22 cellular contexts compared by ENCODE assay signal in genomic region chr1:83673287-83673686, GRCh38.
A peak's percentile ranks its signal among the peaks of the same experiment; 100 is the strongest.
DNase-seq lines count a peak whose midpoint lies in the region; ATAC-seq and TF ChIP-seq lines count a peak whose summit lies in the region.
"Had no signal": no experiment of that assay in that cellular context is flagged by ENCODE, and none has a peak within 500 bp of the region (broad histone marks: within the 10 kb centered on the region; RNA-seq: fewer than 3 reads in every experiment).

No MANE protein-coding gene starts in this region.

- no peak overlapping the region for H3K4me3 Mint-ChIP-seq in activated T-cell treated with anti-CD3 and anti-CD28 coated beads, Interleukin-2, amount 50 U/mL, for 24 hours
- H3K4me3 Mint-ChIP-seq: activated naive CD4-positive, alpha-beta T cell treated with anti-CD3 and anti-CD28 coated beads, Interleukin-2, amount 10 ng/mL, durations not matched to agents 7 days and 5 days; T-cell had no signal

- no peak for TF ChIP-seq CTCF in left lung (IDR thresholded peaks at IDR 0.05)

- H3K27me3 ChIP-seq in left lung: no peaks in the 10 kb centered on the region
- H3K27me3 ChIP-seq: breast epithelium, sigmoid colon, tibial nerve had no signal

- no peak overlapping the region for H3K27ac ChIP-seq in left lung
- H3K27ac ChIP-seq: 22Rv1, breast epithelium, RWPE1, sigmoid colon, tibial nerve had no signal

- H3K36me3 ChIP-seq in left lung: no peaks in the 10 kb centered on the region
- H3K36me3 ChIP-seq: breast epithelium, sigmoid colon, tibial nerve had no signal

- H3K9me3 Mint-ChIP-seq in activated T-cell treated with anti-CD3 and anti-CD28 coated beads, Interleukin-2, amount 50 U/mL, for 24 hours: peaks cover 2% of the 10 kb centered on the region

- intact Hi-C loops in left lung (cut with DNase I): no loop called here

- H3K4me1 ChIP-seq in left lung: no peaks in the 10 kb centered on the region
- H3K4me1 ChIP-seq: breast epithelium, tibial nerve had no signal

- no peaks in the 10 kb centered on the region for H3K36me3 Mint-ChIP-seq in activated T-cell treated with anti-CD3 and anti-CD28 coated beads, Interleukin-2, amount 50 U/mL, for 24 hours (ENCODE audit: low read depth)
- H3K36me3 Mint-ChIP-seq: T-cell had no signal

- no peaks in the 10 kb centered on the region for H3K27me3 Mint-ChIP-seq in activated T-cell treated with anti-CD3 and anti-CD28 coated beads, Interleukin-2, amount 50 U/mL, for 24 hours
- H3K27me3 Mint-ChIP-seq: activated naive CD4-positive, alpha-beta T cell treated with anti-CD3 and anti-CD28 coated beads, Interleukin-2, amount 10 ng/mL, durations not matched to agents 7 days and 5 days; T-cell had no signal

- ATAC-seq in GM21723 (IDR thresholded peaks at IDR 0.05; ENCODE audit: unreplicated experiment) (peak; percentile 78), HG03442 (IDR thresholded peaks at IDR 0.05; ENCODE audit: unreplicated experiment) (peak; percentile 88), left lung (peak; percentile 22)
- ATAC-seq: T-cell had no signal

- H3K4me1 Mint-ChIP-seq in activated T-cell treated with anti-CD3 and anti-CD28 coated beads, Interleukin-2, amount 50 U/mL, for 24 hours (ENCODE audit: low read depth): peaks cover 5% of the 10 kb centered on the region
- H3K4me1 Mint-ChIP-seq: activated naive CD4-positive, alpha-beta T cell treated with anti-CD3 and anti-CD28 coated beads, Interleukin-2, amount 10 ng/mL, durations not matched to agents 7 days and 5 days; T-cell had no signal

- no peaks in the 10 kb centered on the region for H3K9me3 ChIP-seq in left lung
- H3K9me3 ChIP-seq: breast epithelium, sigmoid colon had no signal

- peak; percentile 6 for DNase-seq in DMS 273 (lab: John Stamatoyannopoulos, UW; ENCODE audit: unreplicated experiment)
- DNase-seq in DMS 273 treated with DMSO at 0.1 percent for 48 hours (lab: John Stamatoyannopoulos, UW): no peak
- no peak for DNase-seq in left lung
- no peak for DNase-seq in SW480 (ENCODE audit: low spot score)
- DNase-seq in T-helper 1 cell: no peak
- DNase-seq in activated T-cell treated with anti-CD3 and anti-CD28 coated beads, Interleukin-2, amount 50 U/mL, for 24 hours: no peak
- DNase-seq: activated CD4-positive, CD25-positive, alpha-beta regulatory T cell; activated naive CD4-positive, alpha-beta T cell treated with anti-CD3 and anti-CD28 coated beads, Interleukin-2, amount 10 ng/mL, durations not matched to agents 7 days and 5 days; C1 segment of cervical spinal cord; DMS79 treated with DMSO at 0.1 percent for 48 hours; GOT3; KG1; NCI-H1105; sigmoid colon; stimulated activated CD4-positive, alpha-beta T cell treated with anti-CD3 and anti-CD28 coated beads, Interleukin-2, amount 100 ng/mL, for 48 hours; T-cell had no signal

- H3K4me3 ChIP-seq in left lung: no peak overlapping the region
- H3K4me3 ChIP-seq: breast epithelium, sigmoid colon, tibial nerve had no signal

- no peak overlapping the region for H3K27ac Mint-ChIP-seq in activated T-cell treated with anti-CD3 and anti-CD28 coated beads, Interleukin-2, amount 50 U/mL, for 24 hours
- H3K27ac Mint-ChIP-seq: activated naive CD4-positive, alpha-beta T cell treated with anti-CD3 and anti-CD28 coated beads, Interleukin-2, amount 10 ng/mL, durations not matched to agents 7 days and 5 days; T-cell had no signal

Comparison
In these comparisons a context has a peak if more than half of its experiments do, and no peak if none do; other contexts are left out.
1. ATAC-seq: peak in every context shown above with its lines; median percentile 88 in HG03442; 78 in GM21723; 22 in left lung.